Comparison of ENCODE assay signal across 30 cellular contexts in genomic region chr1:14467112-14467511, GRCh38.
"Had no signal": no experiment of that assay in that cellular context is flagged by ENCODE, and none has a peak within 500 bp of the region (broad histone marks: within the 10 kb centered on the region; RNA-seq: fewer than 3 reads in every experiment).

No MANE protein-coding gene starts in this region.

- H3K27me3 Mint-ChIP-seq: activated CD4-positive, alpha-beta T cell treated with anti-CD3 and anti-CD28 coated beads for 36 hours; activated CD4-positive, alpha-beta T cell treated with anti-CD3 and anti-CD28 coated beads, Interleukin-2, amount 10 ng/mL, durations not matched to agents 24 days and 14 days; activated CD8-positive, alpha-beta memory T cell treated with anti-CD3 and anti-CD28 coated beads, Interleukin-2, amount 10 ng/mL, durations not matched to agents 7 days and 5 days; activated naive CD8-positive, alpha-beta T cell; dendritic cell treated with granulocyte-macrophage colony-stimulating factor and Interleukin-4, amounts not matched to agents 40 ng/mL and 50 ng/mL, for 4 days had no signal

- H3K9me3 Mint-ChIP-seq: activated CD4-positive, alpha-beta memory T cell treated with anti-CD3 and anti-CD28 coated beads for 36 hours; activated CD4-positive, alpha-beta T cell treated with anti-CD3 and anti-CD28 coated beads, Interleukin-2, amount 10 ng/mL, durations not matched to agents 24 days and 14 days; activated T-helper 1 cell treated with anti-CD3 and anti-CD28 coated beads, Interleukin-12 subunit alpha, Interleukin-12 subunit beta, Interleukin-2, Interleukin-4 antibody, amounts not matched to agents 30 ng/mL and 10 ng/mL and 1 ng/mL, durations not matched to agents 14 hours and 24 hours and 36 hours; activated T-helper 2 cell treated with anti-CD3 and anti-CD28 coated beads, Interferon-gamma antibody, Interleukin-2, Interleukin-4, amounts not matched to agents 10 μg/mL and 5 μg/mL and 100 μg/mL, durations not matched to agents 14 hours and 24 hours and 36 hours; central memory CD8-positive, alpha-beta T cell; dendritic cell treated with granulocyte-macrophage colony-stimulating factor and Interleukin-4, amounts not matched to agents 40 ng/mL and 50 ng/mL, for 4 days had no signal

- ATAC-seq: activated CD4-positive, alpha-beta T cell treated with anti-CD3 and anti-CD28 coated beads for 36 hours; activated CD8-positive, alpha-beta memory T cell treated with anti-CD3 and anti-CD28 coated beads, Interleukin-2, amount 10 ng/mL, durations not matched to agents 7 days and 5 days; activated CD8-positive, alpha-beta T cell treated with anti-CD3 and anti-CD28 coated beads, Interleukin-2, amount 10 ng/mL, durations not matched to agents 7 days and 5 days; esophagus mucosa; heart left ventricle had no signal

- H3K36me3 Mint-ChIP-seq: activated CD4-positive, alpha-beta memory T cell treated with anti-CD3 and anti-CD28 coated beads for 36 hours; activated CD8-positive, alpha-beta memory T cell treated with anti-CD3 and anti-CD28 coated beads, Interleukin-2, amount 10 ng/mL, durations not matched to agents 7 days and 5 days; activated naive CD8-positive, alpha-beta T cell had no signal

- H3K4me3 Mint-ChIP-seq: activated CD4-positive, alpha-beta memory T cell treated with anti-CD3 and anti-CD28 coated beads for 36 hours; activated CD4-positive, alpha-beta T cell treated with anti-CD3 and anti-CD28 coated beads for 36 hours; activated CD4-positive, alpha-beta T cell treated with anti-CD3 and anti-CD28 coated beads, Interleukin-2, amount 10 ng/mL, durations not matched to agents 24 days and 14 days; activated CD8-positive, alpha-beta memory T cell treated with anti-CD3 and anti-CD28 coated beads, Interleukin-2, amount 10 ng/mL, durations not matched to agents 7 days and 5 days; activated CD8-positive, alpha-beta T cell treated with anti-CD3 and anti-CD28 coated beads, Interleukin-2, amount 10 ng/mL, durations not matched to agents 7 days and 5 days; activated naive CD8-positive, alpha-beta T cell; activated T-helper 1 cell treated with anti-CD3 and anti-CD28 coated beads, Interleukin-12 subunit alpha, Interleukin-12 subunit beta, Interleukin-2, Interleukin-4 antibody, amounts not matched to agents 30 ng/mL and 10 ng/mL and 1 ng/mL, durations not matched to agents 14 hours and 24 hours and 36 hours; central memory CD8-positive, alpha-beta T cell; dendritic cell treated with granulocyte-macrophage colony-stimulating factor and Interleukin-4, amounts not matched to agents 40 ng/mL and 50 ng/mL, for 4 days had no signal

- DNase-seq: activated CD4-positive, alpha-beta memory T cell treated with anti-CD3 and anti-CD28 coated beads for 36 hours; activated CD4-positive, alpha-beta T cell treated with anti-CD3 and anti-CD28 coated beads for 36 hours; activated CD4-positive, alpha-beta T cell treated with anti-CD3 and anti-CD28 coated beads, Interleukin-2, amount 10 ng/mL, durations not matched to agents 24 days and 14 days; activated CD4-positive, CD25-positive, alpha-beta regulatory T cell; activated CD4-positive, CD25-positive, alpha-beta regulatory T cell treated with anti-CD3 and anti-CD28 coated beads, Interleukin-2, amount 50 U/mL, for 72 hours; activated CD8-positive, alpha-beta memory T cell treated with anti-CD3 and anti-CD28 coated beads, Interleukin-2, amount 10 ng/mL, durations not matched to agents 7 days and 5 days; activated CD8-positive, alpha-beta memory T cell treated with anti-CD3 and anti-CD28 coated beads, Interleukin-2, amount 50 U/mL, for 4 hours; activated CD8-positive, alpha-beta T cell treated with anti-CD3 and anti-CD28 coated beads, Interleukin-2, amount 10 ng/mL, durations not matched to agents 7 days and 5 days; activated effector memory CD4-positive, alpha-beta T cell treated with anti-CD3 and anti-CD28 coated beads, Interleukin-2, amount 50 U/mL, for 16 hours; activated naive CD4-positive, alpha-beta T cell treated with anti-CD3 and anti-CD28 coated beads, Interleukin-2, amount 50 U/mL, for 16 hours; activated T-cell treated with anti-CD3 and anti-CD28 coated beads, Interleukin-2, amount 50 U/mL, for 1 hour; activated T-cell treated with anti-CD3 and anti-CD28 coated beads, Interleukin-2, amount 50 U/mL, for 48 hours; amniotic stem cell; anterior cingulate cortex; brain microvascular endothelial cell; dorsolateral prefrontal cortex; effector memory CD4-positive, alpha-beta T cell; foreskin fibroblast; heart left ventricle; T-helper 2 cell had no signal

- FAIRE-seq: astrocyte, bronchial epithelial cell, frontal cortex had no signal

- H3K27ac Mint-ChIP-seq: activated CD4-positive, alpha-beta memory T cell treated with anti-CD3 and anti-CD28 coated beads for 36 hours; activated CD4-positive, alpha-beta T cell treated with anti-CD3 and anti-CD28 coated beads for 36 hours; activated CD4-positive, alpha-beta T cell treated with anti-CD3 and anti-CD28 coated beads, Interleukin-2, amount 10 ng/mL, durations not matched to agents 24 days and 14 days; activated CD8-positive, alpha-beta memory T cell treated with anti-CD3 and anti-CD28 coated beads, Interleukin-2, amount 10 ng/mL, durations not matched to agents 7 days and 5 days; activated CD8-positive, alpha-beta T cell treated with anti-CD3 and anti-CD28 coated beads, Interleukin-2, amount 10 ng/mL, durations not matched to agents 7 days and 5 days; activated naive CD8-positive, alpha-beta T cell; activated T-helper 1 cell treated with anti-CD3 and anti-CD28 coated beads, Interleukin-12 subunit alpha, Interleukin-12 subunit beta, Interleukin-2, Interleukin-4 antibody, amounts not matched to agents 30 ng/mL and 10 ng/mL and 1 ng/mL, durations not matched to agents 14 hours and 24 hours and 36 hours; activated T-helper 2 cell treated with anti-CD3 and anti-CD28 coated beads, Interferon-gamma antibody, Interleukin-2, Interleukin-4, amounts not matched to agents 10 μg/mL and 5 μg/mL and 100 μg/mL, durations not matched to agents 14 hours and 24 hours and 36 hours; dendritic cell treated with granulocyte-macrophage colony-stimulating factor and Interleukin-4, amounts not matched to agents 40 ng/mL and 50 ng/mL, for 4 days had no signal

- H3K4me1 Mint-ChIP-seq: activated CD4-positive, alpha-beta T cell treated with anti-CD3 and anti-CD28 coated beads for 36 hours; activated CD4-positive, alpha-beta T cell treated with anti-CD3 and anti-CD28 coated beads, Interleukin-2, amount 10 ng/mL, durations not matched to agents 24 days and 14 days; activated CD8-positive, alpha-beta memory T cell treated with anti-CD3 and anti-CD28 coated beads, Interleukin-2, amount 10 ng/mL, durations not matched to agents 7 days and 5 days; central memory CD8-positive, alpha-beta T cell had no signal

- H3K27ac ChIP-seq: brain microvascular endothelial cell, coronary artery, dorsolateral prefrontal cortex, heart left ventricle had no signal
